Comparison of ENCODE assay signal across 20 cellular contexts in the genomic region with DNA sequence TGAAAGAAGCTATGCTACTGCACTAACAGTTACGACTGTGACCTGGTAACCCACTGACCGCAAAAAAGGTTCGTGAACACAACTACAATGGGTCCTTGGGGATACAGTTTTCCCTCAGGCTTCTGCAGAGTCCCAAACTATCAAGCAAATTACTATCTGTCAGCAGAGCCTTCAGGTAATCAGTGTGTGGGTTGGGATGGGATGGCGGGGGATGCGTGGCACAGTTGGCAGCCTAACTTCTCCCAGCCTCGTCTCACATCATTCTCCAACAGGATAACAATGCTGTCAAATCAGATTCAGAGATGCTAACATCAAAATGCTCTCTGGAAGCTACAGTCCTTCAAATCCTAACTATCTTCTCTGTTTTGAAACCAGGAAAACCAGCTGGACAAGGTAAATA.
"Had no signal": no experiment of that assay in that cellular context is flagged by ENCODE, and none has a peak within 500 bp of the region (broad histone marks: within the 10 kb centered on the region; RNA-seq: fewer than 3 reads in every experiment).

No MANE protein-coding gene starts in this region.

- H3K27ac ChIP-seq: RWPE1 had no signal

- H3K4me2 ChIP-seq: SK-N-SH had no signal

- H3K9ac ChIP-seq: SK-N-SH had no signal

- DNase-seq: KBM-7; MV-4-11; NCI-H1048; NCI-H1105; NCI-H1417; NCI-H1436 treated with DMSO at 0.1 percent for 48 hours; NCI-H1694; NCI-H187 treated with DMSO at 0.1 percent for 48 hours; NCI-H2029 treated with DMSO at 0.1 percent for 48 hours; NCI-H2107; NCI-H2227 treated with DMSO at 0.1 percent for 48 hours; NCI-H524; NCI-H526 treated with DMSO at 0.1 percent for 48 hours; NCI-H774; NK-92 treated with Interleukin-12 subunit alpha and Interleukin-12 subunit beta, amount 100 ng/mL, for 24 hours; PC-3; SHP77; SK-N-SH; SW 1271 had no signal

- H3K9me3 ChIP-seq: SK-N-SH had no signal

- ATAC-seq: PC-3 had no signal
